20 cellular contexts compared by ENCODE assay signal in genomic region chr20:38001981-38002380, GRCh38. TPM values are rescaled to one million over a fixed set of nuclear protein-coding genes. Genes with fewer than 3 reads are reported as not detected.
DNase-seq lines count a peak whose midpoint lies in the region; ATAC-seq, FAIRE-seq and TF ChIP-seq lines count a peak whose summit lies in the region.
"Had no signal": no experiment of that assay in that cellular context is flagged by ENCODE, and none has a peak within 500 bp of the region (broad histone marks: within the 10 kb centered on the region; RNA-seq: fewer than 3 reads in every experiment).

No MANE protein-coding gene starts in this region.

- no peaks in the 10 kb centered on the region for H3K9me1 ChIP-seq in endothelial cell of umbilical vein (replicated peaks; ENCODE audit: control insufficient read depth, extremely low read depth, insufficient read depth, low read length)

- H3K36me3 ChIP-seq in RWPE2 (ENCODE audit: low read depth) (peaks cover 88% of the 10 kb centered on the region), endothelial cell of umbilical vein (ENCODE audit: control insufficient read depth in 2 of 2, extremely low read depth in 1 of 2, insufficient read depth in 2 of 2, low read length in 2 of 2) (peaks cover 7 to 15% of the 10 kb centered on the region in 2 experiments), HAP-1 (replicated peaks) (peaks cover 64% of the 10 kb centered on the region)

- no peak overlapping the region for H3K4me3 ChIP-seq in RWPE2 (ENCODE audit: severe bottlenecking)
- H3K4me3 ChIP-seq in endothelial cell of umbilical vein (replicated peaks in 1 of 3; ENCODE audit: insufficient read depth in 1 of 3, low read depth in 1 of 3, low read length in 3 of 3): no peak overlapping the region
- no peak overlapping the region for H3K4me3 ChIP-seq in HAP-1
- H3K4me3 ChIP-seq: heart right ventricle, lung had no signal

- no peak overlapping the region for H3K4me2 ChIP-seq in endothelial cell of umbilical vein (ENCODE audit: insufficient read depth, low read length)

- no peak for TF ChIP-seq POLR2A in endothelial cell of umbilical vein (IDR thresholded peaks at IDR 0.05; ENCODE audit: low read depth, low read length)

- H3K27me3 ChIP-seq in RWPE2 (ENCODE audit: insufficient read depth, poor library complexity, severe bottlenecking) (no peaks in the 10 kb centered on the region), endothelial cell of umbilical vein (ENCODE audit: control insufficient read depth in 2 of 2, insufficient read depth in 2 of 2, low read length in 2 of 2) (no peaks in the 10 kb centered on the region), HAP-1 (ENCODE audit: low read depth) (no peaks in the 10 kb centered on the region), foreskin keratinocyte (no peaks in the 10 kb centered on the region)
- H3K27me3 ChIP-seq: BE2C, heart right ventricle had no signal

- TF ChIP-seq CTCF in RWPE2 (IDR thresholded peaks at IDR 0.05; ENCODE audit: poor library complexity, severe bottlenecking) (no peak), endothelial cell of umbilical vein (IDR thresholded peaks at IDR 0.05; ENCODE audit: extremely low read depth in 1 of 2, insufficient read depth in 1 of 2, low read depth in 1 of 2, low read length in 2 of 2) (no peak), foreskin keratinocyte (conservative IDR thresholded peaks at IDR 0.05) (no peak)

- CTCF ChIA-PET in endothelial cell of umbilical vein (lab: Charles Lee): interaction anchor here (0.8 to 2.5 kb wide), 3 partner anchors 10 to 56 kb away, joined by 3 to 17 read pairs (median 3); no protein-coding TSS in a partner anchor

- intact Hi-C loops in endothelial cell of umbilical vein (cut with micrococcal nuclease): no loop called here

- peaks cover under 1% of the 10 kb centered on the region for H4K20me1 ChIP-seq in endothelial cell of umbilical vein (replicated peaks; ENCODE audit: control insufficient read depth, extremely low read depth, insufficient read depth, low read length)

- H3K9me3 ChIP-seq in RWPE2 (ENCODE audit: severe bottlenecking) (no peaks in the 10 kb centered on the region), endothelial cell of umbilical vein (replicated peaks; ENCODE audit: control insufficient read depth, insufficient read depth, low read length) (no peaks in the 10 kb centered on the region), HAP-1 (no peaks in the 10 kb centered on the region)
- H3K9me3 ChIP-seq: BE2C, heart right ventricle had no signal

- H3K9ac ChIP-seq in endothelial cell of umbilical vein (replicated peaks; ENCODE audit: extremely low read depth, insufficient read depth, low read length): no peak overlapping the region

- in situ Hi-C loops in HAP-1 (cut with MboI; ENCODE audit: low sequenced_read_pairs): no loop called here
- in situ Hi-C loops in ACHN (cut with HindIII; ENCODE audit: low pct_ligation_motif_present, low pct_unique_long_range_greater_than_20kb, low sequenced_read_pairs): no loop called here

- peak; percentile 23 for DNase-seq in stimulated activated CD4-positive, alpha-beta T cell treated with anti-CD3 and anti-CD28 coated beads, Interleukin-15, amount 100 ng/mL, for 24 hours
- no peak for DNase-seq in stimulated activated CD4-positive, alpha-beta T cell treated with anti-CD3 and anti-CD28 coated beads, Interleukin-12 subunit alpha, Interleukin-12 subunit beta, amount 100 ng/mL, for 4 hours
- DNase-seq in RWPE2 (ENCODE audit: low spot score) (no peak), endothelial cell of umbilical vein (ENCODE audit: low read depth, low spot score) (peak; percentile 84), HAP-1 (ENCODE audit: low spot score in 2 of 2) (no peak), foreskin keratinocyte (no peak), ACHN (no peak)
- DNase-seq: activated CD4-positive, alpha-beta T cell treated with anti-CD3 and anti-CD28 coated beads for 1 hour; activated naive CD8-positive, alpha-beta T cell treated with anti-CD3 and anti-CD28 coated beads, Interleukin-2, amount 50 U/mL, for 24 hours; BE2C; effector CD8-positive, alpha-beta T cell; heart right ventricle; Kasumi-1; natural killer cell; NCI-H1417 treated with DMSO at 0.1 percent for 48 hours; small intestine had no signal

- FAIRE-seq in endothelial cell of umbilical vein (lab: Jason Lieb, UNC): peak; percentile 42
- FAIRE-seq: islet of Langerhans, small intestine had no signal

- peaks cover 15% of the 10 kb centered on the region for H3K4me1 ChIP-seq in RWPE2 (ENCODE audit: insufficient read depth, poor library complexity, severe bottlenecking)
- H3K4me1 ChIP-seq in endothelial cell of umbilical vein (ENCODE audit: control insufficient read depth, extremely low read depth, insufficient read depth, low read length): peaks cover 21% of the 10 kb centered on the region
- H3K4me1 ChIP-seq in HAP-1: peaks cover 6% of the 10 kb centered on the region
- H3K4me1 ChIP-seq in foreskin keratinocyte: peaks cover 3% of the 10 kb centered on the region

- H3K27ac ChIP-seq in RWPE2 (ENCODE audit: poor library complexity, severe bottlenecking) (peak overlapping the region; percentile 58), endothelial cell of umbilical vein (ENCODE audit: insufficient read depth, low read depth, low read length) (no peak overlapping the region), foreskin keratinocyte (no peak overlapping the region)
- H3K27ac ChIP-seq: heart right ventricle had no signal

- POLR2A ChIA-PET in endothelial cell of umbilical vein (lab: Charles Lee): no interaction called here

- dilution Hi-C loops in endothelial cell of umbilical vein (cut with MboI; ENCODE audit: extremely low pct_ligation_motif_present, low sequenced_read_pairs): no loop called here

- H2AFZ ChIP-seq in endothelial cell of umbilical vein (ENCODE audit: low read depth, low read length): no peak overlapping the region

- ATAC-seq in RWPE2 (ENCODE audit: low read depth): no peak
- no peak for ATAC-seq in HG03045 (IDR thresholded peaks at IDR 0.05; ENCODE audit: unreplicated experiment)
- no peak for ATAC-seq in foreskin keratinocyte
- ATAC-seq: natural killer cell, Panc1 had no signal

- no TSS peak for BruUV-seq in endothelial cell of umbilical vein (replicated peaks; lab: Mats Ljungman, UMichigan)

- H3K79me2 ChIP-seq in endothelial cell of umbilical vein (ENCODE audit: control insufficient read depth, insufficient read depth, low read length): peaks cover under 1% of the 10 kb centered on the region

TF ChIP-seq in endothelial cell of umbilical vein, 7 proteins besides CTCF, POLR2A, EP300 and RAD21:
- peak; percentile 46 for TF ChIP-seq POLR2AphosphoS5 (IDR thresholded peaks at IDR 0.05; ENCODE audit: insufficient read depth, low read depth, low read length)
- no peak for TF ChIP-seq MYC (IDR thresholded peaks at IDR 0.05; ENCODE audit: low read depth, low read length)
- peak; percentile 18 for TF ChIP-seq GATA2 (IDR thresholded peaks at IDR 0.05; ENCODE audit: insufficient read depth, insufficient read length, low read depth, low read length)
- no peak for TF ChIP-seq EZH2 (IDR thresholded peaks at IDR 0.05; ENCODE audit: borderline replicate concordance, low read depth, low read length, severe bottlenecking)
- peak; percentile 12 for TF ChIP-seq JUN (IDR thresholded peaks at IDR 0.05; ENCODE audit: borderline replicate concordance, insufficient read depth, insufficient read length, low read depth)
- no peak for TF ChIP-seq FOS (IDR thresholded peaks at IDR 0.05; ENCODE audit: borderline replicate concordance, insufficient read depth, low read length)
- TF ChIP-seq MAX (IDR thresholded peaks at IDR 0.05; ENCODE audit: insufficient read depth, insufficient read length): no peak

RNA-seq across cellular contexts. Expression of gene TTI1, which starts 31.3 kb away (rescaled TPM):
- total RNA-seq in endothelial cell of umbilical vein (21.4 and 23.2 TPM in 2 replicates), foreskin keratinocyte (25.8 and 28.5 TPM in 2 replicates)
- polyA plus RNA-seq in endothelial cell of umbilical vein (13.2 and 13.5 TPM in 2 replicates), foreskin keratinocyte (14.5 and 16.0 TPM in 2 replicates)
- 12.5 and 13.7 TPM in 2 replicates for polyA plus RNA-seq in endothelial cell of umbilical vein (2011; cell fraction: cytosol; rRNA removed)
- polyA plus RNA-seq in endothelial cell of umbilical vein (2011; cell fraction: nucleus; rRNA removed): 18.0 and 19.7 TPM in 2 replicates
- 15.3 and 20.3 TPM in 2 replicates for polyA plus RNA-seq in endothelial cell of umbilical vein (2012)
- polyA minus RNA-seq in endothelial cell of umbilical vein: 37.5 and 40.6 TPM in 2 replicates
- 35.0 TPM for polyA minus RNA-seq in endothelial cell of umbilical vein (2011; cell fraction: cytosol; rRNA and poly(A)+ RNA removed)
- polyA minus RNA-seq in endothelial cell of umbilical vein (2011; cell fraction: nucleus; rRNA and poly(A)+ RNA removed): 25.1 and 40.8 TPM in 2 replicates

RNA-seq across cellular contexts. Expression of gene RPRD1B, which starts 31.6 kb away (rescaled TPM):
- total RNA-seq in endothelial cell of umbilical vein (24.5 and 29.3 TPM in 2 replicates), foreskin keratinocyte (17.5 and 18.8 TPM in 2 replicates)
- polyA plus RNA-seq in endothelial cell of umbilical vein (11.0 and 13.0 TPM in 2 replicates), foreskin keratinocyte (7.3 and 8.5 TPM in 2 replicates)
- 12.9 and 13.1 TPM in 2 replicates for polyA plus RNA-seq in endothelial cell of umbilical vein (2011; cell fraction: cytosol; rRNA removed)
- polyA plus RNA-seq in endothelial cell of umbilical vein (2011; cell fraction: nucleus; rRNA removed): 26.2 and 28.8 TPM in 2 replicates
- polyA plus RNA-seq in endothelial cell of umbilical vein (2012): 15.5 and 16.1 TPM in 2 replicates
- polyA minus RNA-seq in endothelial cell of umbilical vein: 24.7 and 25.7 TPM in 2 replicates
- 35.5 TPM for polyA minus RNA-seq in endothelial cell of umbilical vein (2011; cell fraction: cytosol; rRNA and poly(A)+ RNA removed)
- 31.7 and 52.8 TPM in 2 replicates for polyA minus RNA-seq in endothelial cell of umbilical vein (2011; cell fraction: nucleus; rRNA and poly(A)+ RNA removed)

Comparison
In these comparisons a context has a peak if more than half of its experiments do, and no peak if none do; other contexts are left out.
1. DNase-seq: peak in stimulated activated CD4-positive, alpha-beta T cell treated with anti-CD3 and anti-CD28 coated beads, Interleukin-15, amount 100 ng/mL, for 24 hours (single experiment) and endothelial cell of umbilical vein (single experiment); none in stimulated activated CD4-positive, alpha-beta T cell treated with anti-CD3 and anti-CD28 coated beads, Interleukin-12 subunit alpha, Interleukin-12 subunit beta, amount 100 ng/mL, for 4 hours (single experiment), RWPE2 (single experiment), HAP-1 (0 of 2), foreskin keratinocyte (0 of 2) and ACHN (single experiment).